In the genomic region with DNA sequence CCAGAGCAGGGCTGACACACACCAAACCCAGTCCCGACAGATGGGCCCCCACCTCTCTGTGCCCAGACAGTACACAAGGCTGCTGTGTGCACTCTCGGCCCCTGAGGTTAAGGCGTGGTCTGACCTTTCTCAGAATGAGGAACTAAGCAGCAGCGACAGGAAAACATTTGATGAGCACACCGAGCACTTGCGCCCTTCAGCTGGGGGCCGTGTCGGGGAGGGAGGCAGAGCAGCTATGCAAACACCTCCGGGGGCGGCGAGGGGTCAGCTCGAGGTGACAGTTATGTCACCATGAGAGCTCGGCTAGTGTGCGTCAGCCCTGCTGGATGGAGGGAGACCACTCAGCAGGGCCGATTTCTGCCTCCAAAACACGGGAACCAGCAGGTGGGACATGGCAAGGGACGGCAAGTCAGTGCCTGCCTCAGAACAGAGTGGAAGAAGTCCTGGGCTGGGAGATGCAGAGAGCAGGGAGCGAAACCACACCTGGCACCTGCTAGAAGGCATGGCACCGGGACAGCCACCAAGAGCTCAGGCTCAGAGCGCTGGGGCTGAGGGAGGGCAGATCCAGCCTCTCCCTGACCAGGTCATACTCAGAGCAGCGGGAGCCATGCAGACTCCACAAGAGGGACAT, we compare ENCODE assay signal across 1 cellular context.
TF ChIP-seq lines count a peak whose summit lies in the region.

No MANE protein-coding gene starts in this region.

TF ChIP-seq in HepG2, 621 proteins besides CTCF, POLR2A, EP300 and RAD21 (continued from another document and continues in another):
- TF ChIP-seq, protein P1, sequence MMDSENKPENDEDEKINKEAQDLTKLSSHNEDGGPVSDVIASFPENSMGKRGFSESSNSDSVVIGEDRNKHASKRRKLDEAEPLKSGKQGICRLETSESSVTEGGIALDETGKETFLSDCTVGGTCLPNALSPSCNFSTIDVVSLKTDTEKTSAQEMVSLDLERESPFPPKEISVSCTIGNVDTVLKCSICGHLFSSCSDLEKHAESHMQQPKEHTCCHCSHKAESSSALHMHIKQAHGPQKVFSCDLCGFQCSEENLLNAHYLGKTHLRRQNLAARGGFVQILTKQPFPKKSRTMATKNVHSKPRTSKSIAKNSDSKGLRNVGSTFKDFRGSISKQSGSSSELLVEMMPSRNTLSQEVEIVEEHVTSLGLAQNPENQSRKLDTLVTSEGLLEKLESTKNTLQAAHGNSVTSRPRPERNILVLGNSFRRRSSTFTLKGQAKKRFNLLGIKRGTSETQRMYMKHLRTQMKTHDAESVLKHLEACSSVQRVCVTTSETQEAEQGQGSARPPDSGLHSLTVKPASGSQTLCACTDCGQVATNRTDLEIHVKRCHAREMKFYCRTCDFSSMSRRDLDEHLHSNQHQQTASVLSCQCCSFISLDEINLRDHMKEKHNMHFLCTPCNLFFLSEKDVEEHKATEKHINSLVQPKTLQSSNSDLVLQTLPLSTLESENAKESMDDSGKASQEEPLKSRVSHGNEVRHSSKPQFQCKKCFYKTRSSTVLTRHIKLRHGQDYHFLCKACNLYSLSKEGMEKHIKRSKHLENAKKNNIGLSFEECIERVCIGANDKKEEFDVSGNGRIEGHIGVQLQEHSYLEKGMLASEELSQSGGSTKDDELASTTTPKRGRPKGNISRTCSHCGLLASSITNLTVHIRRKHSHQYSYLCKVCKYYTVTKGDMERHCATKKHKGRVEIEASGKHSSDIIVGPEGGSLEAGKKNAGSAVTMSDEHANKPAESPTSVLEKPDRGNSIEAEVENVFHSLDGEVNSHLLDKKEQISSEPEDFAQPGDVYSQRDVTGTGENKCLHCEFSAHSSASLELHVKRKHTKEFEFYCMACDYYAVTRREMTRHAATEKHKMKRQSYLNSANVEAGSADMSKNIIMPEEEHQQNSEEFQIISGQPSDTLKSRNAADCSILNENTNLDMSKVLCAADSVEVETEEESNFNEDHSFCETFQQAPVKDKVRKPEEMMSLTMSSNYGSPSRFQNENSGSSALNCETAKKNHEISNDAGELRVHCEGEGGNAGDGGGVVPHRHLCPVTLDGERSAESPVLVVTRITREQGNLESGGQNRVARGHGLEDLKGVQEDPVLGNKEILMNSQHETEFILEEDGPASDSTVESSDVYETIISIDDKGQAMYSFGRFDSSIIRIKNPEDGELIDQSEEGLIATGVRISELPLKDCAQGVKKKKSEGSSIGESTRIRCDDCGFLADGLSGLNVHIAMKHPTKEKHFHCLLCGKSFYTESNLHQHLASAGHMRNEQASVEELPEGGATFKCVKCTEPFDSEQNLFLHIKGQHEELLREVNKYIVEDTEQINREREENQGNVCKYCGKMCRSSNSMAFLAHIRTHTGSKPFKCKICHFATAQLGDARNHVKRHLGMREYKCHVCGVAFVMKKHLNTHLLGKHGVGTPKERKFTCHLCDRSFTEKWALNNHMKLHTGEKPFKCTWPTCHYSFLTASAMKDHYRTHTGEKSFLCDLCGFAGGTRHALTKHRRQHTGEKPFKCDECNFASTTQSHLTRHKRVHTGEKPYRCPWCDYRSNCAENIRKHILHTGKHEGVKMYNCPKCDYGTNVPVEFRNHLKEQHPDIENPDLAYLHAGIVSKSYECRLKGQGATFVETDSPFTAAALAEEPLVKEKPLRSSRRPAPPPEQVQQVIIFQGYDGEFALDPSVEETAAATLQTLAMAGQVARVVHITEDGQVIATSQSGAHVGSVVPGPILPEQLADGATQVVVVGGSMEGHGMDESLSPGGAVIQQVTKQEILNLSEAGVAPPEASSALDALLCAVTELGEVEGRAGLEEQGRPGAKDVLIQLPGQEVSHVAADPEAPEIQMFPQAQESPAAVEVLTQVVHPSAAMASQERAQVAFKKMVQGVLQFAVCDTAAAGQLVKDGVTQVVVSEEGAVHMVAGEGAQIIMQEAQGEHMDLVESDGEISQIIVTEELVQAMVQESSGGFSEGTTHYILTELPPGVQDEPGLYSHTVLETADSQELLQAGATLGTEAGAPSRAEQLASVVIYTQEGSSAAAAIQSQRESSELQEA (CRISPR knock-in tag; IDR thresholded peaks at IDR 0.05; ENCODE audit: not compliant biosample characterization) = no peak
- TF ChIP-seq ZNF563 (CRISPR knock-in tag; IDR thresholded peaks at IDR 0.05) (peak; percentile 62; the same call in 1 of the 2 replicates), HDAC2 (CRISPR knock-in tag; IDR thresholded peaks at IDR 0.05) (peak; percentile 99), HNRNPK (IDR thresholded peaks at IDR 0.05; ENCODE audit: low read depth, low read length, poor library complexity, severe bottlenecking) (no peak), ZFP36L1 (CRISPR knock-in tag; IDR thresholded peaks at IDR 0.05) (peak; percentile 74; the same call in 1 of the 2 replicates), MAFG (CRISPR knock-in tag; IDR thresholded peaks at IDR 0.05) (no peak), MEIS1 (CRISPR knock-in tag; IDR thresholded peaks at IDR 0.05; ENCODE audit: borderline replicate concordance) (peak; percentile 91; the same call in 1 of the 2 replicates), PHF20 (CRISPR knock-in tag; IDR thresholded peaks at IDR 0.05) (no peak), ZNF235 (CRISPR knock-in tag; IDR thresholded peaks at IDR 0.05; ENCODE audit: borderline replicate concordance) (no peak), YEATS4 (CRISPR knock-in tag; IDR thresholded peaks at IDR 0.05; ENCODE audit: borderline replicate concordance) (peak; percentile 72; the same call in 1 of the 2 replicates), HDAC6 (IDR thresholded peaks at IDR 0.05; ENCODE audit: low read depth, low read length) (no peak), ZNF629 (CRISPR knock-in tag; conservative IDR thresholded peaks at IDR 0.05) (peak; percentile 68), ZNF143 (CRISPR knock-in tag; IDR thresholded peaks at IDR 0.05) (peak; percentile 48; the same call in 1 of the 2 replicates), KMT2B (CRISPR knock-in tag; IDR thresholded peaks at IDR 0.05) (peak; percentile 67), ZNF335 (CRISPR knock-in tag; IDR thresholded peaks at IDR 0.05) (peak; percentile 89; the same call in 1 of the 2 replicates), ELF4 (CRISPR knock-in tag; IDR thresholded peaks at IDR 0.05; ENCODE audit: borderline replicate concordance) (peak; percentile 86; the same call in 1 of the 2 replicates), DMAP1 (CRISPR knock-in tag; IDR thresholded peaks at IDR 0.05) (peak; percentile 61; the same call in 1 of the 2 replicates), SOX13 (IDR thresholded peaks at IDR 0.05) (peak; percentile 84), SOX13 (CRISPR knock-in tag; conservative IDR thresholded peaks at IDR 0.05 in 1 of 2, IDR thresholded peaks at IDR 0.05 in 1 of 2) (peak in 1 of 2 experiments; percentile 94; a peak in 2 of 4 replicates), CHCHD3 (CRISPR knock-in tag; IDR thresholded peaks at IDR 0.05) (0 out of 2 replicates have a peak, but pooled peaks have one; percentile 38), HES4 (CRISPR knock-in tag; IDR thresholded peaks at IDR 0.05; ENCODE audit: borderline replicate concordance) (no peak), ZFP1 (CRISPR knock-in tag; IDR thresholded peaks at IDR 0.05) (0 out of 2 replicates have a peak, but pooled peaks have one; percentile 80), RFX1 (IDR thresholded peaks at IDR 0.05) (no peak), ZNF451 (CRISPR knock-in tag; IDR thresholded peaks at IDR 0.05) (peak; percentile 65; the same call in 1 of the 2 replicates), HMG20B (CRISPR knock-in tag; conservative IDR thresholded peaks at IDR 0.05) (peak; percentile 89; the same call in 1 of the 2 replicates), ZNF17 (CRISPR knock-in tag; IDR thresholded peaks at IDR 0.05) (no peak), ZNF792 (CRISPR knock-in tag; IDR thresholded peaks at IDR 0.05) (peak; percentile 86), DR1 (CRISPR knock-in tag; IDR thresholded peaks at IDR 0.05) (no peak), ZNF652 (CRISPR knock-in tag; IDR thresholded peaks at IDR 0.05; ENCODE audit: borderline replicate concordance, low read depth) (peak; percentile 82; the same call in 1 of the 2 replicates), ZNF230 (CRISPR knock-in tag; IDR thresholded peaks at IDR 0.05) (peak; percentile 66; the same call in 1 of the 2 replicates), ZKSCAN5 (CRISPR knock-in tag; IDR thresholded peaks at IDR 0.05) (no peak)
- TF ChIP-seq, protein P2, sequence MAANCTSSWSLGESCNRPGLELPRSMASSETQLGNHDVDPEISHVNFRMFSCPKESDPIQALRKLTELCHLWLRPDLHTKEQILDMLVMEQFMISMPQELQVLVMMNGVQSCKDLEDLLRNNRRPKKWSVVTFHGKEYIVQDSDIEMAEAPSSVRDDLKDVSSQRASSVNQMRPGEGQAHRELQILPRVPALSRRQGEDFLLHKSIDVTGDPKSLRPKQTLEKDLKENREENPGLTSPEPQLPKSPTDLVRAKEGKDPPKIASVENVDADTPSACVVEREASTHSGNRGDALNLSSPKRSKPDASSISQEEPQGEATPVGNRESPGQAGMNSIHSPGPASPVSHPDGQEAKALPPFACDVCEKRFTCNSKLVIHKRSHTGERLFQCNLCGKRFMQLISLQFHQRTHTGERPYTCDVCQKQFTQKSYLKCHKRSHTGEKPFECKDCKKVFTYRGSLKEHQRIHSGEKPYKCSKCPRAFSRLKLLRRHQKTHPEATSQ (CRISPR knock-in tag; IDR thresholded peaks at IDR 0.05; ENCODE audit: borderline replicate concordance) = 0 out of 2 replicates have a peak, but pooled peaks have one; percentile 74
- TF ChIP-seq, protein P3, sequence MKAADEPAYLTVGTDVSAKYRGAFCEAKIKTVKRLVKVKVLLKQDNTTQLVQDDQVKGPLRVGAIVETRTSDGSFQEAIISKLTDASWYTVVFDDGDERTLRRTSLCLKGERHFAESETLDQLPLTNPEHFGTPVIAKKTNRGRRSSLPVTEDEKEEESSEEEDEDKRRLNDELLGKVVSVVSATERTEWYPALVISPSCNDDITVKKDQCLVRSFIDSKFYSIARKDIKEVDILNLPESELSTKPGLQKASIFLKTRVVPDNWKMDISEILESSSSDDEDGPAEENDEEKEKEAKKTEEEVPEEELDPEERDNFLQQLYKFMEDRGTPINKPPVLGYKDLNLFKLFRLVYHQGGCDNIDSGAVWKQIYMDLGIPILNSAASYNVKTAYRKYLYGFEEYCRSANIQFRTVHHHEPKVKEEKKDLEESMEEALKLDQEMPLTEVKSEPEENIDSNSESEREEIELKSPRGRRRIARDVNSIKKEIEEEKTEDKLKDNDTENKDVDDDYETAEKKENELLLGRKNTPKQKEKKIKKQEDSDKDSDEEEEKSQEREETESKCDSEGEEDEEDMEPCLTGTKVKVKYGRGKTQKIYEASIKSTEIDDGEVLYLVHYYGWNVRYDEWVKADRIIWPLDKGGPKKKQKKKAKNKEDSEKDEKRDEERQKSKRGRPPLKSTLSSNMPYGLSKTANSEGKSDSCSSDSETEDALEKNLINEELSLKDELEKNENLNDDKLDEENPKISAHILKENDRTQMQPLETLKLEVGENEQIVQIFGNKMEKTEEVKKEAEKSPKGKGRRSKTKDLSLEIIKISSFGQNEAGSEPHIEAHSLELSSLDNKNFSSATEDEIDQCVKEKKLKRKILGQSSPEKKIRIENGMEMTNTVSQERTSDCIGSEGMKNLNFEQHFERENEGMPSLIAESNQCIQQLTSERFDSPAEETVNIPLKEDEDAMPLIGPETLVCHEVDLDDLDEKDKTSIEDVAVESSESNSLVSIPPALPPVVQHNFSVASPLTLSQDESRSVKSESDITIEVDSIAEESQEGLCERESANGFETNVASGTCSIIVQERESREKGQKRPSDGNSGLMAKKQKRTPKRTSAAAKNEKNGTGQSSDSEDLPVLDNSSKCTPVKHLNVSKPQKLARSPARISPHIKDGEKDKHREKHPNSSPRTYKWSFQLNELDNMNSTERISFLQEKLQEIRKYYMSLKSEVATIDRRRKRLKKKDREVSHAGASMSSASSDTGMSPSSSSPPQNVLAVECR (CRISPR knock-in tag; IDR thresholded peaks at IDR 0.05; ENCODE audit: borderline replicate concordance) = peak; percentile 91; the same call in 1 of the 2 replicates
- TF ChIP-seq, protein P4, sequence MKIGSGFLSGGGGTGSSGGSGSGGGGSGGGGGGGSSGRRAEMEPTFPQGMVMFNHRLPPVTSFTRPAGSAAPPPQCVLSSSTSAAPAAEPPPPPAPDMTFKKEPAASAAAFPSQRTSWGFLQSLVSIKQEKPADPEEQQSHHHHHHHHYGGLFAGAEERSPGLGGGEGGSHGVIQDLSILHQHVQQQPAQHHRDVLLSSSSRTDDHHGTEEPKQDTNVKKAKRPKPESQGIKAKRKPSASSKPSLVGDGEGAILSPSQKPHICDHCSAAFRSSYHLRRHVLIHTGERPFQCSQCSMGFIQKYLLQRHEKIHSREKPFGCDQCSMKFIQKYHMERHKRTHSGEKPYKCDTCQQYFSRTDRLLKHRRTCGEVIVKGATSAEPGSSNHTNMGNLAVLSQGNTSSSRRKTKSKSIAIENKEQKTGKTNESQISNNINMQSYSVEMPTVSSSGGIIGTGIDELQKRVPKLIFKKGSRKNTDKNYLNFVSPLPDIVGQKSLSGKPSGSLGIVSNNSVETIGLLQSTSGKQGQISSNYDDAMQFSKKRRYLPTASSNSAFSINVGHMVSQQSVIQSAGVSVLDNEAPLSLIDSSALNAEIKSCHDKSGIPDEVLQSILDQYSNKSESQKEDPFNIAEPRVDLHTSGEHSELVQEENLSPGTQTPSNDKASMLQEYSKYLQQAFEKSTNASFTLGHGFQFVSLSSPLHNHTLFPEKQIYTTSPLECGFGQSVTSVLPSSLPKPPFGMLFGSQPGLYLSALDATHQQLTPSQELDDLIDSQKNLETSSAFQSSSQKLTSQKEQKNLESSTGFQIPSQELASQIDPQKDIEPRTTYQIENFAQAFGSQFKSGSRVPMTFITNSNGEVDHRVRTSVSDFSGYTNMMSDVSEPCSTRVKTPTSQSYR (CRISPR knock-in tag; IDR thresholded peaks at IDR 0.05; ENCODE audit: borderline replicate concordance) = peak; percentile 61; the same call in 1 of the 2 replicates
- TF ChIP-seq, protein P5, sequence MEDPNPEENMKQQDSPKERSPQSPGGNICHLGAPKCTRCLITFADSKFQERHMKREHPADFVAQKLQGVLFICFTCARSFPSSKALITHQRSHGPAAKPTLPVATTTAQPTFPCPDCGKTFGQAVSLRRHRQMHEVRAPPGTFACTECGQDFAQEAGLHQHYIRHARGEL (CRISPR knock-in tag; IDR thresholded peaks at IDR 0.05) = no peak
- TF ChIP-seq, protein P6, sequence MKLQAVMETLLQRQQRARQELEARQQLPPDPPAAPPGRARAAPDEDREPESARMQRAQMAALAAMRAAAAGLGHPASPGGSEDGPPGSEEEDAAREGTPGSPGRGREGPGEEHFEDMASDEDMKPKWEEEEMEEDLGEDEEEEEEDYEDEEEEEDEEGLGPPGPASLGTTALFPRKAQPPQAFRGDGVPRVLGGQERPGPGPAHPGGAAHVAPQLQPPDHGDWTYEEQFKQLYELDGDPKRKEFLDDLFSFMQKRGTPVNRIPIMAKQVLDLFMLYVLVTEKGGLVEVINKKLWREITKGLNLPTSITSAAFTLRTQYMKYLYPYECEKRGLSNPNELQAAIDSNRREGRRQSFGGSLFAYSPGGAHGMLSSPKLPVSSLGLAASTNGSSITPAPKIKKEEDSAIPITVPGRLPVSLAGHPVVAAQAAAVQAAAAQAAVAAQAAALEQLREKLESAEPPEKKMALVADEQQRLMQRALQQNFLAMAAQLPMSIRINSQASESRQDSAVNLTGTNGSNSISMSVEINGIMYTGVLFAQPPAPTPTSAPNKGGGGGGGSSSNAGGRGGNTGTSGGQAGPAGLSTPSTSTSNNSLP (IDR thresholded peaks at IDR 0.05; ENCODE audit: low read depth, low read length) = no peak
- TF ChIP-seq, protein P7, sequence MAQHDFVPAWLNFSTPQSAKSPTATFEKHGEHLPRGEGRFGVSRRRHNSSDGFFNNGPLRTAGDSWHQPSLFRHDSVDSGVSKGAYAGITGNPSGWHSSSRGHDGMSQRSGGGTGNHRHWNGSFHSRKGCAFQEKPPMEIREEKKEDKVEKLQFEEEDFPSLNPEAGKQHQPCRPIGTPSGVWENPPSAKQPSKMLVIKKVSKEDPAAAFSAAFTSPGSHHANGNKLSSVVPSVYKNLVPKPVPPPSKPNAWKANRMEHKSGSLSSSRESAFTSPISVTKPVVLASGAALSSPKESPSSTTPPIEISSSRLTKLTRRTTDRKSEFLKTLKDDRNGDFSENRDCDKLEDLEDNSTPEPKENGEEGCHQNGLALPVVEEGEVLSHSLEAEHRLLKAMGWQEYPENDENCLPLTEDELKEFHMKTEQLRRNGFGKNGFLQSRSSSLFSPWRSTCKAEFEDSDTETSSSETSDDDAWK (CRISPR knock-in tag; IDR thresholded peaks at IDR 0.05) = no peak
